ENCODE assay signal across 18 cellular contexts in the genomic region with DNA sequence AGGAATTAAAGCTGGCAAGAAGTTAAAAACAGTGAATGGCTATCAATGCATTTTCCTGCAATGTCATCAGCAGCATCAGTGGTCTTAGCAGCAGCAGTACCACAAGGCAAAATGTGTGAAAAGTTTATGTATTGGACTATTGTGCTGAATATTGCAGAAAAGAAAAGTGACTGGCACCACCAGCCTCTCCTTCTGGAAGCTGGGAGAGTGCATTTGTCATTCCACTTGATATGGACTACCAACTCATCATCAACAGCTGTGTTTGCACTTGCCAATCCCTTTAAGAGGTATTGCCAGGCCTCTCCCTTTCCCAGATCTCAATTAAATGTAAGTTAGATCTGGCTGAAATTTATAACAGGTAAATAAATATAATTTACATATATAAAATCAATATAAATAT.
DNase-seq lines count a peak whose midpoint lies in the region; TF ChIP-seq lines count a peak whose summit lies in the region.
"Had no signal": no experiment of that assay in that cellular context is flagged by ENCODE, and none has a peak within 500 bp of the region (broad histone marks: within the 10 kb centered on the region; RNA-seq: fewer than 3 reads in every experiment).

No MANE protein-coding gene starts in this region.

- peaks cover 16% of the 10 kb centered on the region for H3K27me3 Mint-ChIP-seq in chondrocyte (ENCODE audit: low read depth)

- H3K4me3 Mint-ChIP-seq in chondrocyte (ENCODE audit: unreplicated experiment), result no peak overlapping the region
- H3K4me3 Mint-ChIP-seq: CD4-positive, alpha-beta memory T cell; T-helper 1 cell treated with Interleukin-12 subunit alpha and Interleukin-12 subunit beta and Interleukin-4 antibody, amounts not matched to agents 30 μg/mL and 1 μg/mL, for 36 hours had no signal

- no peak overlapping the region for H3K27ac Mint-ChIP-seq in chondrocyte (ENCODE audit: unreplicated experiment)
- H3K27ac Mint-ChIP-seq: CD4-positive, alpha-beta memory T cell; T-helper 1 cell treated with Interleukin-12 subunit alpha and Interleukin-12 subunit beta and Interleukin-4 antibody, amounts not matched to agents 30 μg/mL and 1 μg/mL, for 36 hours had no signal

- no peaks in the 10 kb centered on the region for H3K36me3 Mint-ChIP-seq in chondrocyte (ENCODE audit: low read depth)
- H3K36me3 Mint-ChIP-seq: CD4-positive, alpha-beta memory T cell had no signal

- TF ChIP-seq CTCF in chondrocyte (IDR thresholded peaks at IDR 0.05), result no peak

- no peaks in the 10 kb centered on the region for H3K4me1 Mint-ChIP-seq in chondrocyte (ENCODE audit: low read depth)
- H3K4me1 Mint-ChIP-seq: CD4-positive, alpha-beta memory T cell had no signal

- DNase-seq in NCI-H1105 treated with DMSO at 0.1 percent for 48 hours (lab: John Stamatoyannopoulos, UW), result peak; percentile 17
- no peak for DNase-seq in NCI-H1105 (lab: John Stamatoyannopoulos, UW)
- DNase-seq in NCI-H510A (lab: John Stamatoyannopoulos, UW), result peak; percentile 16
- DNase-seq in SHP77 treated with DMSO at 0.1 percent for 48 hours (lab: John Stamatoyannopoulos, UW), result peak; percentile 3
- no peak for DNase-seq in stimulated activated CD4-positive, alpha-beta T cell treated with anti-CD3 and anti-CD28 coated beads, Interleukin-2, amount 100 ng/mL, for 24 hours
- DNase-seq in chondrocyte (ENCODE audit: low spot score), result no peak
- no peak for DNase-seq in SW480 (ENCODE audit: low spot score)
- DNase-seq in activated CD8-positive, alpha-beta memory T cell treated with anti-CD3 and anti-CD28 coated beads, Interleukin-2, amount 50 U/mL, for 4 hours, result no peak
- DNase-seq: ACHN; CD4-positive, alpha-beta memory T cell; GOT3; HCEC 1CT; Kasumi-1; NCI-H1694; NCI-H2107; NCI-H446; Peyer's patch had no signal

- no peaks in the 10 kb centered on the region for H3K9me3 Mint-ChIP-seq in chondrocyte (ENCODE audit: low read depth)
- H3K9me3 Mint-ChIP-seq: T-helper 1 cell treated with Interleukin-12 subunit alpha and Interleukin-12 subunit beta and Interleukin-4 antibody, amounts not matched to agents 30 μg/mL and 1 μg/mL, for 36 hours had no signal

Comparison
In these comparisons a context has a peak if more than half of its experiments do, and no peak if none do; other contexts are left out.
1. DNase-seq: peak in NCI-H1105 treated with DMSO at 0.1 percent for 48 hours (single experiment), NCI-H510A (single experiment) and SHP77 treated with DMSO at 0.1 percent for 48 hours (single experiment); none in NCI-H1105 (single experiment), stimulated activated CD4-positive, alpha-beta T cell treated with anti-CD3 and anti-CD28 coated beads, Interleukin-2, amount 100 ng/mL, for 24 hours (0 of 2), chondrocyte (single experiment), SW480 (single experiment) and activated CD8-positive, alpha-beta memory T cell treated with anti-CD3 and anti-CD28 coated beads, Interleukin-2, amount 50 U/mL, for 4 hours (single experiment).